ENCODE assay signal across 8 cellular contexts in the genomic region with DNA sequence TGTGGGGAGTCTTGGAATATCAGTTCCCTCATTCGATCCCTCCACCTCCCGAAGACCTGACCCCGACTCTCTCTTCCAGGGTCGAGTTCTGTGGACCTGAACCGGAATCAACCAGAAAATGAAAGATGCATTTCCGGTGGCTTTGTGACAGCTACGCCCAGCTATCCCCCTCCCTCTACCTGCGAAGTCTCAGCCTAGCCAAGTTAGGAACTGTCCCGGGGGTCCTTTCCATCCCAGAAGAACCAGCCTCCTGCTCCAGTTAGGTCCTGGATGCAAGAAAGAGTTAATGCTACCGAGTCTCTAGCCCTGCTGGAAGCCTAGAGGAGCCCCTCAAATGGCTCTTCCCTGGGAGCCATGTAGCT. TPM values are rescaled to one million over a fixed set of nuclear protein-coding genes. Genes with fewer than 3 reads are reported as not detected.
DNase-seq lines count a peak whose midpoint lies in the region; ATAC-seq and TF ChIP-seq lines count a peak whose summit lies in the region.

No MANE protein-coding gene starts in this region.

- no peak for TF ChIP-seq RAD21 in neural cell (conservative IDR thresholded peaks at IDR 0.05)

- ATAC-seq in GM18861 (IDR thresholded peaks at IDR 0.05; ENCODE audit: unreplicated experiment): peak; percentile 57
- peak; percentile 66 for ATAC-seq in HG02610 (IDR thresholded peaks at IDR 0.05; ENCODE audit: unreplicated experiment)
- peak; percentile 60 for ATAC-seq in activated T-helper 17 cell treated with anti-CD3 and anti-CD28 coated beads, Interleukin-2, amount 50 U/mL, for 72 hours (replicated peaks)

- H3K79me2 ChIP-seq in neural cell (replicated peaks; ENCODE audit: insufficient read depth, low read length): no peaks in the 10 kb centered on the region

- no peak for TF ChIP-seq EP300 in neural cell (conservative IDR thresholded peaks at IDR 0.05; ENCODE audit: poor library complexity, severe bottlenecking)

- TF ChIP-seq CTCF in neural cell (IDR thresholded peaks at IDR 0.05; ENCODE audit: poor library complexity, severe bottlenecking): no peak

- DNase-seq in stimulated activated CD4-positive, alpha-beta T cell treated with anti-CD3 and anti-CD28 coated beads, Interleukin-2, amount 100 ng/mL, for 48 hours: no peak
- DNase-seq in HuH-7 (ENCODE audit: low spot score): no peak
- DNase-seq in CD1c-positive myeloid dendritic cell (ENCODE audit: extremely low spot score): no peak
- DNase-seq in activated CD4-positive, alpha-beta T cell treated with anti-CD3 and anti-CD28 coated beads, Interleukin-2, amount 50 U/mL, for 4 hours: no peak

- no peak overlapping the region for H3K9ac ChIP-seq in neural cell (ENCODE audit: low read length)

- H3K4me1 Mint-ChIP-seq in activated T-helper 17 cell treated with anti-CD3 and anti-CD28 coated beads, Interleukin-2, amount 50 U/mL, for 72 hours: no peaks in the 10 kb centered on the region

- H3K27me3 ChIP-seq in neural cell (ENCODE audit: insufficient read depth, low read depth, low read length): no peaks in the 10 kb centered on the region

- H3K9me2 ChIP-seq in neural cell (ENCODE audit: insufficient read depth, low read length): no peaks in the 10 kb centered on the region

- peak overlapping the region; percentile 88 for H3K4me3 Mint-ChIP-seq in activated T-helper 17 cell treated with anti-CD3 and anti-CD28 coated beads, Interleukin-2, amount 50 U/mL, for 72 hours

- peaks cover 23% of the 10 kb centered on the region for H3K36me3 Mint-ChIP-seq in activated T-helper 17 cell treated with anti-CD3 and anti-CD28 coated beads, Interleukin-2, amount 50 U/mL, for 72 hours (ENCODE audit: low read depth)

- H3F3A ChIP-seq in neural cell (ENCODE audit: insufficient read depth, low read length, poor library complexity, severe bottlenecking): no peaks in the 10 kb centered on the region

- H2AFZ ChIP-seq in neural cell (ENCODE audit: low read depth, low read length): no peak overlapping the region

- H3K9me3 Mint-ChIP-seq in activated T-helper 17 cell treated with anti-CD3 and anti-CD28 coated beads, Interleukin-2, amount 50 U/mL, for 72 hours: no peaks in the 10 kb centered on the region

- H4K20me1 ChIP-seq in neural cell (ENCODE audit: insufficient read depth): no peaks in the 10 kb centered on the region

- no peak overlapping the region for H3K4me2 ChIP-seq in neural cell (ENCODE audit: low read length)

- H3K9me3 ChIP-seq in neural cell (ENCODE audit: low read length): no peaks in the 10 kb centered on the region

- peak overlapping the region; percentile 90 for H3K27ac Mint-ChIP-seq in activated T-helper 17 cell treated with anti-CD3 and anti-CD28 coated beads, Interleukin-2, amount 50 U/mL, for 72 hours

- H3K36me3 ChIP-seq in neural cell (ENCODE audit: insufficient read depth, low read length): no peaks in the 10 kb centered on the region

- no peak overlapping the region for H3K27ac ChIP-seq in neural cell (ENCODE audit: low read length)

- no peaks in the 10 kb centered on the region for H3K27me3 Mint-ChIP-seq in activated T-helper 17 cell treated with anti-CD3 and anti-CD28 coated beads, Interleukin-2, amount 50 U/mL, for 72 hours

- H3K4me3 ChIP-seq in neural cell (ENCODE audit: low read length): peak overlapping the region; percentile 50

TF ChIP-seq in neural cell, 6 proteins besides CTCF, POLR2A, EP300 and RAD21:
- TF ChIP-seq SMC3 (conservative IDR thresholded peaks at IDR 0.05; ENCODE audit: poor library complexity) (no peak), POLR2AphosphoS5 (IDR thresholded peaks at IDR 0.05) (no peak), EZH2 (IDR thresholded peaks at IDR 0.05; ENCODE audit: borderline replicate concordance, insufficient read depth, low read length, poor library complexity, severe bottlenecking) (no peak), MXI1 (conservative IDR thresholded peaks at IDR 0.05; ENCODE audit: poor library complexity, severe bottlenecking) (no peak), TAF1 (IDR thresholded peaks at IDR 0.05; ENCODE audit: low read depth) (no peak)
- TF ChIP-seq, protein P1, sequence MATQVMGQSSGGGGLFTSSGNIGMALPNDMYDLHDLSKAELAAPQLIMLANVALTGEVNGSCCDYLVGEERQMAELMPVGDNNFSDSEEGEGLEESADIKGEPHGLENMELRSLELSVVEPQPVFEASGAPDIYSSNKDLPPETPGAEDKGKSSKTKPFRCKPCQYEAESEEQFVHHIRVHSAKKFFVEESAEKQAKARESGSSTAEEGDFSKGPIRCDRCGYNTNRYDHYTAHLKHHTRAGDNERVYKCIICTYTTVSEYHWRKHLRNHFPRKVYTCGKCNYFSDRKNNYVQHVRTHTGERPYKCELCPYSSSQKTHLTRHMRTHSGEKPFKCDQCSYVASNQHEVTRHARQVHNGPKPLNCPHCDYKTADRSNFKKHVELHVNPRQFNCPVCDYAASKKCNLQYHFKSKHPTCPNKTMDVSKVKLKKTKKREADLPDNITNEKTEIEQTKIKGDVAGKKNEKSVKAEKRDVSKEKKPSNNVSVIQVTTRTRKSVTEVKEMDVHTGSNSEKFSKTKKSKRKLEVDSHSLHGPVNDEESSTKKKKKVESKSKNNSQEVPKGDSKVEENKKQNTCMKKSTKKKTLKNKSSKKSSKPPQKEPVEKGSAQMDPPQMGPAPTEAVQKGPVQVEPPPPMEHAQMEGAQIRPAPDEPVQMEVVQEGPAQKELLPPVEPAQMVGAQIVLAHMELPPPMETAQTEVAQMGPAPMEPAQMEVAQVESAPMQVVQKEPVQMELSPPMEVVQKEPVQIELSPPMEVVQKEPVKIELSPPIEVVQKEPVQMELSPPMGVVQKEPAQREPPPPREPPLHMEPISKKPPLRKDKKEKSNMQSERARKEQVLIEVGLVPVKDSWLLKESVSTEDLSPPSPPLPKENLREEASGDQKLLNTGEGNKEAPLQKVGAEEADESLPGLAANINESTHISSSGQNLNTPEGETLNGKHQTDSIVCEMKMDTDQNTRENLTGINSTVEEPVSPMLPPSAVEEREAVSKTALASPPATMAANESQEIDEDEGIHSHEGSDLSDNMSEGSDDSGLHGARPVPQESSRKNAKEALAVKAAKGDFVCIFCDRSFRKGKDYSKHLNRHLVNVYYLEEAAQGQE (IDR thresholded peaks at IDR 0.05; ENCODE audit: borderline replicate concordance): no peak
TF ChIP-seq in neural cell: peak in this region for 0.

RNA-seq across cellular contexts. Expression of a gene that starts 13.4 kb away (rescaled TPM):
- not detected for total RNA-seq in activated T-helper 17 cell treated with anti-CD3 and anti-CD28 coated beads, Interleukin-2, amount 50 U/mL, for 72 hours
- polyA plus RNA-seq in neural cell: not detected in 2 replicates
- not detected in 2 replicates for polyA minus RNA-seq in neural cell

RNA-seq across cellular contexts. Expression of a gene that starts 44.1 kb away (rescaled TPM):
- total RNA-seq in activated T-helper 17 cell treated with anti-CD3 and anti-CD28 coated beads, Interleukin-2, amount 50 U/mL, for 72 hours: not detected
- polyA plus RNA-seq in neural cell: 1.6 TPM in 1 of 2 replicates, not detected in the other
- polyA minus RNA-seq in neural cell: not detected in 2 replicates

RNA-seq across cellular contexts. Expression of a gene that starts 48.0 kb away (rescaled TPM):
- 1 to 10 TPM; 6.4 to 8.2 TPM for total RNA-seq in activated T-helper 17 cell treated with anti-CD3 and anti-CD28 coated beads, Interleukin-2, amount 50 U/mL, for 72 hours
- 7.5 and 7.7 TPM in 2 replicates for polyA plus RNA-seq in neural cell
- polyA minus RNA-seq in neural cell: 7.9 and 8.3 TPM in 2 replicates

RNA-seq across cellular contexts. Expression of a gene that starts 48.7 kb away (rescaled TPM):
- 1 to 10 TPM; 1.6 to 2.2 TPM for total RNA-seq in activated T-helper 17 cell treated with anti-CD3 and anti-CD28 coated beads, Interleukin-2, amount 50 U/mL, for 72 hours
- 39.7 and 51.1 TPM in 2 replicates for polyA plus RNA-seq in neural cell
- polyA minus RNA-seq in neural cell: 26.1 and 32.2 TPM in 2 replicates
